ENCODE assay signal across 28 cellular contexts in genomic region chr12:120366341-120366705, GRCh38. TPM values are rescaled to one million over a fixed set of nuclear protein-coding genes. Genes with fewer than 3 reads are reported as not detected.
DNase-seq lines count a peak whose midpoint lies in the region; ATAC-seq and FAIRE-seq lines count a peak whose summit lies in the region.
"Had no signal": no experiment of that assay in that cellular context is flagged by ENCODE, and none has a peak within 500 bp of the region (broad histone marks: within the 10 kb centered on the region; RNA-seq: fewer than 3 reads in every experiment).

No MANE protein-coding gene starts in this region.

- H3K4me3 ChIP-seq in NT2/D1 (ENCODE audit: insufficient read length, low read depth) (no peak overlapping the region), muscle layer of duodenum (ENCODE audit: low read depth in 1 of 2, low read length in 2 of 2) (no peak overlapping the region)
- H3K4me3 ChIP-seq: skin epidermis, tibial artery had no signal

- H3K27ac ChIP-seq in muscle layer of duodenum (ENCODE audit: low read length), result peak overlapping the region; percentile 14
- H3K27ac ChIP-seq in temporal lobe (ENCODE audit: low read depth, low read length), result peak overlapping the region; percentile 27
- H3K27ac ChIP-seq: KMS-11, skin epidermis, tibial artery had no signal

- FAIRE-seq in GM19239 (lab: Jason Lieb, UNC), result no peak
- FAIRE-seq: GM12892, H54 had no signal

- intact Hi-C loops in left cardiac atrium (cut with DNase I), result no loop called here

- H3K27me3 ChIP-seq in NT2/D1 (ENCODE audit: insufficient read depth, insufficient read length) (peaks cover 9% of the 10 kb centered on the region), muscle layer of duodenum (ENCODE audit: low read depth, low read length) (peaks cover 29% of the 10 kb centered on the region)

- H3K36me3 ChIP-seq in NT2/D1 (ENCODE audit: insufficient read depth, insufficient read length, low read length) (peaks cover 40% of the 10 kb centered on the region), muscle layer of duodenum (ENCODE audit: control insufficient read depth in 1 of 2, insufficient read depth in 2 of 2, low read length in 2 of 2) (peaks cover 0 to 3% of the 10 kb centered on the region in 2 donors)
- H3K36me3 ChIP-seq: tibial artery had no signal

- ATAC-seq in left cardiac atrium, result no peak
- ATAC-seq: stimulated activated naive CD8-positive, alpha-beta T cell treated with anti-CD3 and anti-CD28 coated beads, Interleukin-15, amount 100 ng/mL, for 72 hours had no signal

- DNase-seq in NT2/D1 (ENCODE audit: low read depth, low spot score) (no peak), ecto neural progenitor cell (ENCODE audit: low spot score) (peak; percentile 51), SK-N-DZ (ENCODE audit: low spot score) (no peak), left cardiac atrium (no peak), GM19239 (ENCODE audit: insufficient read length, low spot score) (no peak)
- DNase-seq in activated CD4-positive, CD25-positive, alpha-beta regulatory T cell (lab: John Stamatoyannopoulos, UW), result no peak
- DNase-seq: activated CD4-positive, alpha-beta T cell treated with anti-CD3 and anti-CD28 coated beads for 4 hours; activated CD8-positive, alpha-beta memory T cell treated with anti-CD3 and anti-CD28 coated beads for 24 hours; activated effector memory CD4-positive, alpha-beta T cell treated with anti-CD3 and anti-CD28 coated beads, Interleukin-2, amount 50 U/mL, for 16 hours; activated T-cell treated with anti-CD3 and anti-CD28 coated beads, Interleukin-2, amount 50 U/mL, for 1 hour; DMS153; effector CD8-positive, alpha-beta T cell; MM.1S; NCI-H2029 treated with DMSO at 0.1 percent for 48 hours; stimulated activated naive CD8-positive, alpha-beta T cell treated with anti-CD3 and anti-CD28 coated beads, Interleukin-15, amount 100 ng/mL, for 72 hours; T-helper 2 cell; tibial artery had no signal

- H3K4me1 ChIP-seq in NT2/D1 (ENCODE audit: insufficient read depth, insufficient read length) (peaks cover 33% of the 10 kb centered on the region), muscle layer of duodenum (ENCODE audit: control insufficient read depth in 1 of 2, insufficient read depth in 2 of 2, low read length in 2 of 2) (peaks cover 4 to 41% of the 10 kb centered on the region in 2 donors)

- H3K9me3 ChIP-seq in NT2/D1 (ENCODE audit: insufficient read depth, low read length) (no peaks in the 10 kb centered on the region), muscle layer of duodenum (ENCODE audit: control insufficient read depth in 1 of 2, low read length in 2 of 2) (no peaks in the 10 kb centered on the region)
- H3K9me3 ChIP-seq: tibial artery had no signal

- H3K9ac ChIP-seq in NT2/D1 (ENCODE audit: insufficient read length, low read depth), result peak overlapping the region; percentile 87
- H3K9ac ChIP-seq: KMS-11 had no signal

RNA-seq across cellular contexts. Expression of gene MSI1, which starts 2.6 kb away (rescaled TPM):
- 8.9 TPM for total RNA-seq in temporal lobe
- 18.3 and 21.3 TPM in 2 replicates for polyA plus RNA-seq in SK-N-DZ (2014; cell fraction: cytosol; rRNA removed)
- polyA plus RNA-seq in SK-N-DZ (2014; cell fraction: nucleus; rRNA removed), result 9.6 and 10.6 TPM in 2 replicates
- 1 to 10 TPM; 6.2 to 7.8 TPM for total RNA-seq in left cardiac atrium
- total RNA-seq: fibroblast of villous mesenchyme, lung microvascular endothelial cell, OCI-LY7 had no signal
- polyA plus RNA-seq: BJ had no signal

RNA-seq across cellular contexts. Expression of gene PLA2G1B, which starts 38.7 kb away (rescaled TPM):
- total RNA-seq in temporal lobe, result 1.2 TPM
- not detected in 2 replicates for polyA plus RNA-seq in SK-N-DZ (2014; cell fraction: cytosol; rRNA removed)
- not detected in 2 replicates for polyA plus RNA-seq in SK-N-DZ (2014; cell fraction: nucleus; rRNA removed)
- not detected for total RNA-seq in left cardiac atrium
- total RNA-seq: fibroblast of villous mesenchyme, lung microvascular endothelial cell, OCI-LY7, omental fat pad had no signal
- polyA plus RNA-seq: BJ had no signal
